Comparison of ENCODE assay signal across 1 cellular context in the genomic region with DNA sequence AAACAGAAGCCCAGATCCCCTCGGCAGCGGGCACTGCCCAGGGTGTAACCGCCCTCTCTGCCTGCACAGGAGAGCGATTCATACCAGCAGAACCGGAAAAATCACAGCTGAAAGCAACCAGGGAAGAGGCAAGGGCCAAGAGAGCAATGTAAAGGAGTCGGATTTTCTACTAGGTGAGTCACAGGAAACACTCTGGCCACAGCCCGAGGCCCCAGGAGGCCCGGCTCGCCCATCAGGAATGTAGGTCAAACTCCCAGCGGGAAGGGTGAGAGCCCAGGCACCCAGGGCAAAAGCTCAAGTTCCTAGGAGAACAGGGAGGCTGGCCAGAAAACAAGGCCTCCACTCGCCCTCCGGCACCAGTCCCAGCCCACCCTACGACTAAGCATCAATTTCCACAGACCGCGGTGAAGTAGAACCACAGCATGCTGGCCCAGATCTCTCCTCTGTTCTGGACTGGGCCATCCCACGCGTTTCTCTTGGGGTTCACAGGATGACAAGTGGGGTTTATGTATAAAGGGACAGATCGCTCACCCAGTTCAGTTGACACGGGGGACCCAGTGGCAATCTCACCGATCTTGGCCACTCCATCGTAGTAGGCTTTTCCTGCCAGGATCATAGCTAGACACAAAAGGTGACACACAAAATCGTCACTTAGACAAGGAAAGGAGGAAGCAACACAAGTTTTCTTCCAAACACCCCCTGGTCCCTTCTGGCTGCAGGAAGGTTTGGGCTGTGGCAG.
TF ChIP-seq lines count a peak whose summit lies in the region.

No MANE protein-coding gene starts in this region.

TF ChIP-seq in GM23338, 12 proteins besides CTCF, POLR2A, EP300 and RAD21 (continued from another document):
- TF ChIP-seq, protein P1, sequence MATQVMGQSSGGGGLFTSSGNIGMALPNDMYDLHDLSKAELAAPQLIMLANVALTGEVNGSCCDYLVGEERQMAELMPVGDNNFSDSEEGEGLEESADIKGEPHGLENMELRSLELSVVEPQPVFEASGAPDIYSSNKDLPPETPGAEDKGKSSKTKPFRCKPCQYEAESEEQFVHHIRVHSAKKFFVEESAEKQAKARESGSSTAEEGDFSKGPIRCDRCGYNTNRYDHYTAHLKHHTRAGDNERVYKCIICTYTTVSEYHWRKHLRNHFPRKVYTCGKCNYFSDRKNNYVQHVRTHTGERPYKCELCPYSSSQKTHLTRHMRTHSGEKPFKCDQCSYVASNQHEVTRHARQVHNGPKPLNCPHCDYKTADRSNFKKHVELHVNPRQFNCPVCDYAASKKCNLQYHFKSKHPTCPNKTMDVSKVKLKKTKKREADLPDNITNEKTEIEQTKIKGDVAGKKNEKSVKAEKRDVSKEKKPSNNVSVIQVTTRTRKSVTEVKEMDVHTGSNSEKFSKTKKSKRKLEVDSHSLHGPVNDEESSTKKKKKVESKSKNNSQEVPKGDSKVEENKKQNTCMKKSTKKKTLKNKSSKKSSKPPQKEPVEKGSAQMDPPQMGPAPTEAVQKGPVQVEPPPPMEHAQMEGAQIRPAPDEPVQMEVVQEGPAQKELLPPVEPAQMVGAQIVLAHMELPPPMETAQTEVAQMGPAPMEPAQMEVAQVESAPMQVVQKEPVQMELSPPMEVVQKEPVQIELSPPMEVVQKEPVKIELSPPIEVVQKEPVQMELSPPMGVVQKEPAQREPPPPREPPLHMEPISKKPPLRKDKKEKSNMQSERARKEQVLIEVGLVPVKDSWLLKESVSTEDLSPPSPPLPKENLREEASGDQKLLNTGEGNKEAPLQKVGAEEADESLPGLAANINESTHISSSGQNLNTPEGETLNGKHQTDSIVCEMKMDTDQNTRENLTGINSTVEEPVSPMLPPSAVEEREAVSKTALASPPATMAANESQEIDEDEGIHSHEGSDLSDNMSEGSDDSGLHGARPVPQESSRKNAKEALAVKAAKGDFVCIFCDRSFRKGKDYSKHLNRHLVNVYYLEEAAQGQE (IDR thresholded peaks at IDR 0.05; ENCODE audit: unreplicated experiment), result no peak
